8 cellular contexts compared by ENCODE assay signal in genomic region chr19:51594774-51595109, GRCh38. TPM values are rescaled to one million over a fixed set of nuclear protein-coding genes. Genes with fewer than 3 reads are reported as not detected.
A peak's percentile ranks its signal among the peaks of the same experiment; 100 is the strongest.
DNase-seq lines count a peak whose midpoint lies in the region; ATAC-seq, FAIRE-seq and TF ChIP-seq lines count a peak whose summit lies in the region.

No MANE protein-coding gene starts in this region.

- H3K27me3 ChIP-seq in CD8-positive, alpha-beta memory T cell (ENCODE audit: insufficient read depth, low read length, poor library complexity, severe bottlenecking): no peaks in the 10 kb centered on the region
- H3K27me3 ChIP-seq in KMS-11 (ENCODE audit: insufficient read depth, low read depth) (no peaks in the 10 kb centered on the region), ectodermal cell (ENCODE audit: control insufficient read depth, insufficient read depth, low read length, poor library complexity, severe bottlenecking) (no peaks in the 10 kb centered on the region)

- in situ Hi-C loops in GM13977 (cut with MboI; ENCODE audit: low pct_unique_long_range_greater_than_20kb, low sequenced_read_pairs, unreplicated experiment): no loop called here

- peak overlapping the region; percentile 94 for H3K4me3 ChIP-seq in CD8-positive, alpha-beta memory T cell (ENCODE audit: low read length)
- H3K4me3 ChIP-seq in KMS-11 (IDR thresholded peaks at IDR 0.05; ENCODE audit: insufficient read depth, low read depth, low read length) (no peak overlapping the region), ectodermal cell (ENCODE audit: insufficient read depth, low read depth, low read length) (peak overlapping the region; percentile 66)

- H3K4me3 Mint-ChIP-seq in CD8-positive, alpha-beta memory T cell: peak overlapping the region; percentile 92 to 98 (median 93)
- H3K4me3 Mint-ChIP-seq in natural killer cell treated with Interleukin-12 subunit alpha and Interleukin-12 subunit beta and Interleukin-15 and Interleukin-18, amount 100 ng/mL, for 72 hours: peak overlapping the region; percentile 97

- POLR2A ChIA-PET in CD8-positive, alpha-beta memory T cell (lab: Charles Lee): interaction anchor here (0.9 kb wide), 1 partner anchor 24 kb away, joined by 3 read pairs; the partner anchor contains the start of gene ZNF175

- peaks cover 0 to 18% (median 3%) of the 10 kb centered on the region in 3 donors for H3K36me3 Mint-ChIP-seq in CD8-positive, alpha-beta memory T cell
- H3K36me3 Mint-ChIP-seq in natural killer cell treated with Interleukin-12 subunit alpha and Interleukin-12 subunit beta and Interleukin-15 and Interleukin-18, amount 100 ng/mL, for 72 hours: no peaks in the 10 kb centered on the region

- no peak overlapping the region for H3K27ac ChIP-seq in CD8-positive, alpha-beta memory T cell (ENCODE audit: low read depth, low read length)
- H3K27ac ChIP-seq in KMS-11 (no peak overlapping the region), ectodermal cell (ENCODE audit: insufficient read depth, low read depth, low read length, poor library complexity, severe bottlenecking) (no peak overlapping the region)

- no peaks in the 10 kb centered on the region for H3K79me2 ChIP-seq in KMS-11 (ENCODE audit: insufficient read depth, low read depth)

- CTCF ChIA-PET in CD8-positive, alpha-beta memory T cell (lab: Charles Lee): no interaction called here

- no peak for TF ChIP-seq CTCF in KMS-11 (conservative IDR thresholded peaks at IDR 0.05; ENCODE audit: low read depth, low read length)
- TF ChIP-seq CTCF in GM13977 (IDR thresholded peaks at IDR 0.05; ENCODE audit: extremely low read depth, insufficient read depth, missing control alignments): no peak

- H3K4me1 ChIP-seq in CD8-positive, alpha-beta memory T cell (ENCODE audit: insufficient read depth, low read length): peaks cover 15% of the 10 kb centered on the region
- H3K4me1 ChIP-seq in KMS-11 (ENCODE audit: low read depth, poor library complexity, severe bottlenecking): no peaks in the 10 kb centered on the region
- no peaks in the 10 kb centered on the region for H3K4me1 ChIP-seq in ectodermal cell (ENCODE audit: control insufficient read depth, insufficient read depth, low read length)

- no peak for DNase-seq in CD8-positive, alpha-beta memory T cell
- DNase-seq in natural killer cell treated with Interleukin-12 subunit alpha and Interleukin-12 subunit beta and Interleukin-15 and Interleukin-18, amount 100 ng/mL, for 72 hours (ENCODE audit: low spot score): no peak
- DNase-seq in H54 (ENCODE audit: insufficient read length, low spot score): no peak
- DNase-seq in cerebellar cortex (ENCODE audit: low spot score): no peak
- no peak for DNase-seq in GM13977 (ENCODE audit: low spot score)
- DNase-seq in GM19240 (ENCODE audit: insufficient read length, low spot score): no peak

- H4K20me1 ChIP-seq in KMS-11 (ENCODE audit: insufficient read depth): no peaks in the 10 kb centered on the region

- no peak overlapping the region for H3K4me2 ChIP-seq in KMS-11

- no peak for TF ChIP-seq POLR2A in H54 (IDR thresholded peaks at IDR 0.05; ENCODE audit: low read depth, low read length)

- no peak overlapping the region for H3K9ac ChIP-seq in KMS-11

- peak overlapping the region in 7 of 8 donors; percentile 59 to 96 (median 83) for H3K27ac Mint-ChIP-seq in CD8-positive, alpha-beta memory T cell
- H3K27ac Mint-ChIP-seq in natural killer cell treated with Interleukin-12 subunit alpha and Interleukin-12 subunit beta and Interleukin-15 and Interleukin-18, amount 100 ng/mL, for 72 hours: peak overlapping the region; percentile 71 to 89

- no peak for FAIRE-seq in H54 (lab: Jason Lieb, UNC)

- H3K9me3 ChIP-seq in CD8-positive, alpha-beta memory T cell (ENCODE audit: low read length): no peaks in the 10 kb centered on the region
- no peaks in the 10 kb centered on the region for H3K9me3 ChIP-seq in ectodermal cell (ENCODE audit: control insufficient read depth, low read length)

- WGBS in ectodermal cell, 2 experiments: 42 to 48% methylated on average over 6 of the region's 6 CpGs

- peak in 1 of 2 donors; percentile 0 for ATAC-seq in natural killer cell treated with Interleukin-12 subunit alpha and Interleukin-12 subunit beta and Interleukin-15 and Interleukin-18, amount 100 ng/mL, for 72 hours

- H3K27me3 Mint-ChIP-seq in CD8-positive, alpha-beta memory T cell: peaks cover 10 to 20% of the 10 kb centered on the region in 2 donors
- no peaks in the 10 kb centered on the region for H3K27me3 Mint-ChIP-seq in natural killer cell treated with Interleukin-12 subunit alpha and Interleukin-12 subunit beta and Interleukin-15 and Interleukin-18, amount 100 ng/mL, for 72 hours

- no peaks in the 10 kb centered on the region for H3K36me3 ChIP-seq in CD8-positive, alpha-beta memory T cell (ENCODE audit: insufficient read depth, low read length)
- H3K36me3 ChIP-seq in KMS-11 (ENCODE audit: insufficient read depth) (no peaks in the 10 kb centered on the region), ectodermal cell (ENCODE audit: control insufficient read depth, insufficient read depth, low read length) (no peaks in the 10 kb centered on the region)

- peak overlapping the region; percentile 54; the same call in 1 of the 2 replicates for H2AFZ ChIP-seq in KMS-11 (ENCODE audit: low read depth)

- H3K9me3 Mint-ChIP-seq in CD8-positive, alpha-beta memory T cell: peaks cover 0 to 10% (median under 1%) of the 10 kb centered on the region in 5 donors
- peaks cover 4% of the 10 kb centered on the region for H3K9me3 Mint-ChIP-seq in natural killer cell treated with Interleukin-12 subunit alpha and Interleukin-12 subunit beta and Interleukin-15 and Interleukin-18, amount 100 ng/mL, for 72 hours

- H3K4me1 Mint-ChIP-seq in CD8-positive, alpha-beta memory T cell: peaks cover 21 to 28% (median 26%) of the 10 kb centered on the region in 3 donors
- peaks cover 27 to 30% of the 10 kb centered on the region in 2 donors for H3K4me1 Mint-ChIP-seq in natural killer cell treated with Interleukin-12 subunit alpha and Interleukin-12 subunit beta and Interleukin-15 and Interleukin-18, amount 100 ng/mL, for 72 hours (ENCODE audit: low read depth in 2 of 2)

RNA-seq across cellular contexts. Expression of gene ZNF175, which starts 23.7 kb away (rescaled TPM):
- 10 to 100 TPM in 1 of 2 experiments, 1 to 10 TPM in 1; 10.0 to 11.6 TPM for total RNA-seq in CD8-positive, alpha-beta memory T cell
- 3.2 TPM for polyA plus RNA-seq in CD8-positive, alpha-beta memory T cell
- 13.3 TPM for polyA plus RNA-seq in ectodermal cell (2013, experiment 1 of 4)
- 12.3 TPM for polyA plus RNA-seq in ectodermal cell (2013, experiment 2 of 4)
- 6.8 TPM for polyA plus RNA-seq in ectodermal cell (2013, experiment 3 of 4)
- polyA plus RNA-seq in ectodermal cell (2013, experiment 4 of 4): 10.4 TPM
- 10 to 100 TPM in 1 of 2 donors, 1 to 10 TPM in 1; 9.9 to 13.2 TPM for total RNA-seq in natural killer cell treated with Interleukin-12 subunit alpha and Interleukin-12 subunit beta and Interleukin-15 and Interleukin-18, amount 100 ng/mL, for 72 hours

RNA-seq across cellular contexts. Expression of gene SIGLEC5, which starts 35.5 kb away (rescaled TPM):
- under 1 TPM in 1 of 2 experiments, not detected in 1; 0.13 TPM for total RNA-seq in CD8-positive, alpha-beta memory T cell
- polyA plus RNA-seq in CD8-positive, alpha-beta memory T cell: not detected
- polyA plus RNA-seq in ectodermal cell (2013, experiment 1 of 4): not detected
- polyA plus RNA-seq in ectodermal cell (2013, experiment 2 of 4): not detected
- not detected for polyA plus RNA-seq in ectodermal cell (2013, experiment 3 of 4)
- polyA plus RNA-seq in ectodermal cell (2013, experiment 4 of 4): not detected
- total RNA-seq in natural killer cell treated with Interleukin-12 subunit alpha and Interleukin-12 subunit beta and Interleukin-15 and Interleukin-18, amount 100 ng/mL, for 72 hours: under 1 TPM; 0.22 to 0.64 TPM

RNA-seq across cellular contexts. Expression of gene SIGLEC14, which starts 51.9 kb away (rescaled TPM):
- under 1 TPM; 0.33 to 0.35 TPM for total RNA-seq in CD8-positive, alpha-beta memory T cell
- not detected for polyA plus RNA-seq in CD8-positive, alpha-beta memory T cell
- not detected for polyA plus RNA-seq in ectodermal cell (2013, experiment 1 of 4)
- polyA plus RNA-seq in ectodermal cell (2013, experiment 2 of 4): not detected
- polyA plus RNA-seq in ectodermal cell (2013, experiment 3 of 4): not detected
- polyA plus RNA-seq in ectodermal cell (2013, experiment 4 of 4): not detected
- total RNA-seq in natural killer cell treated with Interleukin-12 subunit alpha and Interleukin-12 subunit beta and Interleukin-15 and Interleukin-18, amount 100 ng/mL, for 72 hours: not detected
